1 cellular context compared by ENCODE assay signal in the genomic region with DNA sequence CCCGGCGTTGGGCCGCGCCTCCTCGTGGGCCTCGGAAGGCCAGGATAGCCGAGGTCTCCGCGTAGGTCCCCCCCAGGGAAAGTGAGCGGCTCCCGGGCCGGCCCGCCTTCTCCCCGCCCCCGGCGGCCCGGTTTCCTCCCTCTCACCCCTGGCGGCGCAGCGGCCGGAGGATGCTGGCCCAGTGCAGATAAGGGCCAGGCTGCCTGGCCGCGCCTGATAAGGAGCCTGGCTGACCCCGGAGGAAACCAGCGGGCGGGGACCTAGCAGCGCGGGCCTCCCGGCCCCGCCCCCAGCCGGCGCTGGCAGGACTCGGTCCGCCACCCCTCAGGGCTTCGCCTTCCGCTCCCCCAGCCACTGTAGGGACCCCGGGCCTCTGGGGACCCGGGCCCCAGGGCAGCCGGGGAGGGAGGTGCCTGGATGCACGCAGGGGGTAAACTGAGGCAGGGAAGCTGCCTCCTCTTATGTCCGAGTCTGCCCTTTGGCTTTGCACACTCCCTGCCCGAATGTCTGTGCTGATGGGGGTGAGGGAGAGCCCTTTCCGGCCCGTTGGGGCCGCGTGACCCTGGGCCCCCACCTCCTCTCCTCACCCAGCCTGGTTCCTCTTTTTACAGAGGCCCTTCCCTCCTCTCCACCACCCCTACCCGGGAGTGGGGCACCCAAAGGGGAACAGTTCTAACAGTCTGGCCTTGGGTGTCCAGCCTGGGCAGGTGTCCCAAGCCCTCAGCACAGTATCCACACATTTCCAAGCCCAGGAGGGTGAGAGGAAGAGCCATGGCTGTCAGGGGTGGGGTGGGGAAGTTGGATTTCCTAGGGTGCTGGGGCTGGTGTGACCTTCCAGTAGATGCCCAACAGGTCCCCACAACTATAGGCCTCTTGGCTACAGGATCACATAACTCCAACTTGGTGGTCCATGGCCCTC.
TF ChIP-seq lines count a peak whose summit lies in the region.

A gene (minus strand): TSS at position 193 of the 919 bp plus-strand sequence. CDS start 1,687 bp downstream, outside the sequence.

TF ChIP-seq in K562, 482 proteins besides CTCF, POLR2A, EP300 and RAD21 (continued from another document and continues in another):
- TF ChIP-seq RBM22 (IDR thresholded peaks at IDR 0.05; ENCODE audit: low read depth, low read length, poor library complexity, severe bottlenecking) = peak; percentile 77
- no peak for TF ChIP-seq NR1H2 (CRISPR knock-in tag; IDR thresholded peaks at IDR 0.05)
- TF ChIP-seq, protein P1, sequence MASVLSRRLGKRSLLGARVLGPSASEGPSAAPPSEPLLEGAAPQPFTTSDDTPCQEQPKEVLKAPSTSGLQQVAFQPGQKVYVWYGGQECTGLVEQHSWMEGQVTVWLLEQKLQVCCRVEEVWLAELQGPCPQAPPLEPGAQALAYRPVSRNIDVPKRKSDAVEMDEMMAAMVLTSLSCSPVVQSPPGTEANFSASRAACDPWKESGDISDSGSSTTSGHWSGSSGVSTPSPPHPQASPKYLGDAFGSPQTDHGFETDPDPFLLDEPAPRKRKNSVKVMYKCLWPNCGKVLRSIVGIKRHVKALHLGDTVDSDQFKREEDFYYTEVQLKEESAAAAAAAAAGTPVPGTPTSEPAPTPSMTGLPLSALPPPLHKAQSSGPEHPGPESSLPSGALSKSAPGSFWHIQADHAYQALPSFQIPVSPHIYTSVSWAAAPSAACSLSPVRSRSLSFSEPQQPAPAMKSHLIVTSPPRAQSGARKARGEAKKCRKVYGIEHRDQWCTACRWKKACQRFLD (CRISPR knock-in tag; IDR thresholded peaks at IDR 0.05) = peak; percentile 93
- TF ChIP-seq, protein P2, sequence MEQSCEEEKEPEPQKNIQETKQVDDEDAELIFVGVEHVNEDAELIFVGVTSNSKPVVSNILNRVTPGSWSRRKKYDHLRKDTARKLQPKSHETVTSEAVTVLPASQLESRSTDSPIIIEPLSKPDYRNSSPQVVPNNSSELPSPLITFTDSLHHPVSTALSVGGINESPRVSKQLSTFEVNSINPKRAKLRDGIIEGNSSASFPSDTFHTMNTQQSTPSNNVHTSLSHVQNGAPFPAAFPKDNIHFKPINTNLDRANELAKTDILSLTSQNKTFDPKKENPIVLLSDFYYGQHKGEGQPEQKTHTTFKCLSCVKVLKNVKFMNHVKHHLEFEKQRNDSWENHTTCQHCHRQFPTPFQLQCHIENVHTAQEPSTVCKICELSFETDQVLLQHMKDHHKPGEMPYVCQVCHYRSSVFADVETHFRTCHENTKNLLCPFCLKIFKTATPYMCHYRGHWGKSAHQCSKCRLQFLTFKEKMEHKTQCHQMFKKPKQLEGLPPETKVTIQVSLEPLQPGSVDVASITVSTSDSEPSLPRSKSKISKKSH (CRISPR knock-in tag; IDR thresholded peaks at IDR 0.05) = no peak
- TF ChIP-seq BRCA1 (IDR thresholded peaks at IDR 0.05) = no peak
- TF ChIP-seq BRCA1 (CRISPR knock-in tag; IDR thresholded peaks at IDR 0.05) = no peak
- TF ChIP-seq PPARD (CRISPR knock-in tag; IDR thresholded peaks at IDR 0.05) = no peak
- TF ChIP-seq, protein P3, sequence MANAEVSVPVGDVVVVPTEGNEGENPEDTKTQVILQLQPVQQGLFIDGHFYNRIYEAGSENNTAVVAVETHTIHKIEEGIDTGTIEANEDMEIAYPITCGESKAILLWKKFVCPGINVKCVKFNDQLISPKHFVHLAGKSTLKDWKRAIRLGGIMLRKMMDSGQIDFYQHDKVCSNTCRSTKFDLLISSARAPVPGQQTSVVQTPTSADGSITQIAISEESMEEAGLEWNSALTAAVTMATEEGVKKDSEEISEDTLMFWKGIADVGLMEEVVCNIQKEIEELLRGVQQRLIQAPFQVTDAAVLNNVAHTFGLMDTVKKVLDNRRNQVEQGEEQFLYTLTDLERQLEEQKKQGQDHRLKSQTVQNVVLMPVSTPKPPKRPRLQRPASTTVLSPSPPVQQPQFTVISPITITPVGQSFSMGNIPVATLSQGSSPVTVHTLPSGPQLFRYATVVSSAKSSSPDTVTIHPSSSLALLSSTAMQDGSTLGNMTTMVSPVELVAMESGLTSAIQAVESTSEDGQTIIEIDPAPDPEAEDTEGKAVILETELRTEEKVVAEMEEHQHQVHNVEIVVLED (CRISPR knock-in tag; IDR thresholded peaks at IDR 0.05) = peak; percentile 49; the same call in 1 of the 2 replicates
- TF ChIP-seq, protein P4, sequence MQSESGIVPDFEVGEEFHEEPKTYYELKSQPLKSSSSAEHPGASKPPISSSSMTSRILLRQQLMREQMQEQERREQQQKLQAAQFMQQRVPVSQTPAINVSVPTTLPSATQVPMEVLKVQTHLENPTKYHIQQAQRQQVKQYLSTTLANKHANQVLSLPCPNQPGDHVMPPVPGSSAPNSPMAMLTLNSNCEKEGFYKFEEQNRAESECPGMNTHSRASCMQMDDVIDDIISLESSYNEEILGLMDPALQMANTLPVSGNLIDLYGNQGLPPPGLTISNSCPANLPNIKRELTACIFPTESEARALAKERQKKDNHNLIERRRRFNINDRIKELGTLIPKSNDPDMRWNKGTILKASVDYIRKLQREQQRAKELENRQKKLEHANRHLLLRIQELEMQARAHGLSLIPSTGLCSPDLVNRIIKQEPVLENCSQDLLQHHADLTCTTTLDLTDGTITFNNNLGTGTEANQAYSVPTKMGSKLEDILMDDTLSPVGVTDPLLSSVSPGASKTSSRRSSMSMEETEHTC (IDR thresholded peaks at IDR 0.05) = peak; percentile 96
- no peak for TF ChIP-seq CHCHD3 (CRISPR knock-in tag; IDR thresholded peaks at IDR 0.05)
- TF ChIP-seq RCOR1 (IDR thresholded peaks at IDR 0.05; ENCODE audit: borderline replicate concordance in 1 of 2, low read depth in 2 of 2, low read length in 2 of 2) = peak in 1 of 2 experiments; percentile 91; a peak in 3 of 4 replicates
- peak; percentile 82 for TF ChIP-seq BCOR (IDR thresholded peaks at IDR 0.05)
- TF ChIP-seq ZFP30 (CRISPR knock-in tag; IDR thresholded peaks at IDR 0.05; ENCODE audit: borderline replicate concordance) = no peak
- TF ChIP-seq STAG1 (CRISPR knock-in tag; IDR thresholded peaks at IDR 0.05; ENCODE audit: borderline replicate concordance) = no peak
- no peak for TF ChIP-seq CAMTA2 (CRISPR knock-in tag; conservative IDR thresholded peaks at IDR 0.05)
- TF ChIP-seq NCOA1 (IDR thresholded peaks at IDR 0.05; ENCODE audit: low read depth) = peak; percentile 90
- TF ChIP-seq, protein P5, sequence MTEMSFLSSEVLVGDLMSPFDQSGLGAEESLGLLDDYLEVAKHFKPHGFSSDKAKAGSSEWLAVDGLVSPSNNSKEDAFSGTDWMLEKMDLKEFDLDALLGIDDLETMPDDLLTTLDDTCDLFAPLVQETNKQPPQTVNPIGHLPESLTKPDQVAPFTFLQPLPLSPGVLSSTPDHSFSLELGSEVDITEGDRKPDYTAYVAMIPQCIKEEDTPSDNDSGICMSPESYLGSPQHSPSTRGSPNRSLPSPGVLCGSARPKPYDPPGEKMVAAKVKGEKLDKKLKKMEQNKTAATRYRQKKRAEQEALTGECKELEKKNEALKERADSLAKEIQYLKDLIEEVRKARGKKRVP (CRISPR knock-in tag; IDR thresholded peaks at IDR 0.05) = peak; percentile 21; the same call in 1 of the 2 replicates
- TF ChIP-seq MAFF (IDR thresholded peaks at IDR 0.05; ENCODE audit: low read length) = no peak
- peak; percentile 86; the same call in 1 of the 2 replicates for TF ChIP-seq CTBP1 (IDR thresholded peaks at IDR 0.05; ENCODE audit: borderline replicate concordance)
- peak; percentile 96 for TF ChIP-seq KLF16 (IDR thresholded peaks at IDR 0.05)
- TF ChIP-seq MED1 (CRISPR knock-in tag; IDR thresholded peaks at IDR 0.05; ENCODE audit: borderline replicate concordance) = no peak
- TF ChIP-seq ZNF3 (CRISPR knock-in tag; IDR thresholded peaks at IDR 0.05) = no peak
- TF ChIP-seq HDGF (IDR thresholded peaks at IDR 0.05) = peak; percentile 92; the same call in 1 of the 2 replicates
- TF ChIP-seq EP400 (IDR thresholded peaks at IDR 0.05) = peak; percentile 85
- TF ChIP-seq, protein P6, sequence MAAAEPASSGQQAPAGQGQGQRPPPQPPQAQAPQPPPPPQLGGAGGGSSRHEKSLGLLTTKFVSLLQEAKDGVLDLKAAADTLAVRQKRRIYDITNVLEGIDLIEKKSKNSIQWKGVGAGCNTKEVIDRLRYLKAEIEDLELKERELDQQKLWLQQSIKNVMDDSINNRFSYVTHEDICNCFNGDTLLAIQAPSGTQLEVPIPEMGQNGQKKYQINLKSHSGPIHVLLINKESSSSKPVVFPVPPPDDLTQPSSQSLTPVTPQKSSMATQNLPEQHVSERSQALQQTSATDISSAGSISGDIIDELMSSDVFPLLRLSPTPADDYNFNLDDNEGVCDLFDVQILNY (CRISPR knock-in tag; IDR thresholded peaks at IDR 0.05) = no peak
- peak; percentile 7 for TF ChIP-seq ZFP36 (IDR thresholded peaks at IDR 0.05; ENCODE audit: low read depth, low read length, partially characterized antibody)
- TF ChIP-seq, protein P7, sequence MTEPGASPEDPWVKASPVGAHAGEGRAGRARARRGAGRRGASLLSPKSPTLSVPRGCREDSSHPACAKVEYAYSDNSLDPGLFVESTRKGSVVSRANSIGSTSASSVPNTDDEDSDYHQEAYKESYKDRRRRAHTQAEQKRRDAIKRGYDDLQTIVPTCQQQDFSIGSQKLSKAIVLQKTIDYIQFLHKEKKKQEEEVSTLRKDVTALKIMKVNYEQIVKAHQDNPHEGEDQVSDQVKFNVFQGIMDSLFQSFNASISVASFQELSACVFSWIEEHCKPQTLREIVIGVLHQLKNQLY (CRISPR knock-in tag; conservative IDR thresholded peaks at IDR 0.05) = no peak
- TF ChIP-seq SMARCC2 (IDR thresholded peaks at IDR 0.05; ENCODE audit: low read depth) = peak; percentile 90
- TF ChIP-seq, protein P8, sequence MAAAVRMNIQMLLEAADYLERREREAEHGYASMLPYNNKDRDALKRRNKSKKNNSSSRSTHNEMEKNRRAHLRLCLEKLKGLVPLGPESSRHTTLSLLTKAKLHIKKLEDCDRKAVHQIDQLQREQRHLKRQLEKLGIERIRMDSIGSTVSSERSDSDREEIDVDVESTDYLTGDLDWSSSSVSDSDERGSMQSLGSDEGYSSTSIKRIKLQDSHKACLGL (CRISPR knock-in tag; IDR thresholded peaks at IDR 0.05; ENCODE audit: borderline replicate concordance, poor library complexity, severe bottlenecking) = no peak
- TF ChIP-seq CBFA2T3 (IDR thresholded peaks at IDR 0.05) = peak; percentile 99
- no peak for TF ChIP-seq SP2 (IDR thresholded peaks at IDR 0.05; ENCODE audit: extremely low read depth, low read depth, low read length, poor library complexity, severe bottlenecking)
- TF ChIP-seq, protein P9, sequence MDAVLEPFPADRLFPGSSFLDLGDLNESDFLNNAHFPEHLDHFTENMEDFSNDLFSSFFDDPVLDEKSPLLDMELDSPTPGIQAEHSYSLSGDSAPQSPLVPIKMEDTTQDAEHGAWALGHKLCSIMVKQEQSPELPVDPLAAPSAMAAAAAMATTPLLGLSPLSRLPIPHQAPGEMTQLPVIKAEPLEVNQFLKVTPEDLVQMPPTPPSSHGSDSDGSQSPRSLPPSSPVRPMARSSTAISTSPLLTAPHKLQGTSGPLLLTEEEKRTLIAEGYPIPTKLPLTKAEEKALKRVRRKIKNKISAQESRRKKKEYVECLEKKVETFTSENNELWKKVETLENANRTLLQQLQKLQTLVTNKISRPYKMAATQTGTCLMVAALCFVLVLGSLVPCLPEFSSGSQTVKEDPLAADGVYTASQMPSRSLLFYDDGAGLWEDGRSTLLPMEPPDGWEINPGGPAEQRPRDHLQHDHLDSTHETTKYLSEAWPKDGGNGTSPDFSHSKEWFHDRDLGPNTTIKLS (IDR thresholded peaks at IDR 0.05; ENCODE audit: borderline replicate concordance, low read depth) = no peak; the same call in 1 of the 2 replicates
- peak; percentile 70; the same call in 1 of the 2 replicates for TF ChIP-seq KLF6 (CRISPR knock-in tag; IDR thresholded peaks at IDR 0.05; ENCODE audit: borderline replicate concordance)
- TF ChIP-seq ZNF79 (CRISPR knock-in tag; IDR thresholded peaks at IDR 0.05; ENCODE audit: low read depth) = peak; percentile 34; the same call in 1 of the 2 replicates
- TF ChIP-seq ZNF644 (tag; IDR thresholded peaks at IDR 0.05; ENCODE audit: low read depth) = peak; percentile 92
- TF ChIP-seq SP1 (CRISPR knock-in tag; IDR thresholded peaks at IDR 0.05) = peak; percentile 89
- peak; percentile 94 for TF ChIP-seq NFIC (IDR thresholded peaks at IDR 0.05)
- TF ChIP-seq, protein P10, sequence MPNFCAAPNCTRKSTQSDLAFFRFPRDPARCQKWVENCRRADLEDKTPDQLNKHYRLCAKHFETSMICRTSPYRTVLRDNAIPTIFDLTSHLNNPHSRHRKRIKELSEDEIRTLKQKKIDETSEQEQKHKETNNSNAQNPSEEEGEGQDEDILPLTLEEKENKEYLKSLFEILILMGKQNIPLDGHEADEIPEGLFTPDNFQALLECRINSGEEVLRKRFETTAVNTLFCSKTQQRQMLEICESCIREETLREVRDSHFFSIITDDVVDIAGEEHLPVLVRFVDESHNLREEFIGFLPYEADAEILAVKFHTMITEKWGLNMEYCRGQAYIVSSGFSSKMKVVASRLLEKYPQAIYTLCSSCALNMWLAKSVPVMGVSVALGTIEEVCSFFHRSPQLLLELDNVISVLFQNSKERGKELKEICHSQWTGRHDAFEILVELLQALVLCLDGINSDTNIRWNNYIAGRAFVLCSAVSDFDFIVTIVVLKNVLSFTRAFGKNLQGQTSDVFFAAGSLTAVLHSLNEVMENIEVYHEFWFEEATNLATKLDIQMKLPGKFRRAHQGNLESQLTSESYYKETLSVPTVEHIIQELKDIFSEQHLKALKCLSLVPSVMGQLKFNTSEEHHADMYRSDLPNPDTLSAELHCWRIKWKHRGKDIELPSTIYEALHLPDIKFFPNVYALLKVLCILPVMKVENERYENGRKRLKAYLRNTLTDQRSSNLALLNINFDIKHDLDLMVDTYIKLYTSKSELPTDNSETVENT (CRISPR knock-in tag; IDR thresholded peaks at IDR 0.05) = no peak
- peak; percentile 85 for TF ChIP-seq NFRKB (IDR thresholded peaks at IDR 0.05; ENCODE audit: low read depth)
- peak; percentile 84 for TF ChIP-seq BRD9 (IDR thresholded peaks at IDR 0.05; ENCODE audit: low read depth, partially characterized antibody)
- TF ChIP-seq MYBL2 (IDR thresholded peaks at IDR 0.05; ENCODE audit: low read depth) = no peak
- no peak for TF ChIP-seq MYBL2 (CRISPR knock-in tag; IDR thresholded peaks at IDR 0.05; ENCODE audit: borderline replicate concordance)
- no peak for TF ChIP-seq POU5F1 (IDR thresholded peaks at IDR 0.05; ENCODE audit: borderline replicate concordance, low read depth, low read length, partially characterized antibody)
- TF ChIP-seq, protein P11, sequence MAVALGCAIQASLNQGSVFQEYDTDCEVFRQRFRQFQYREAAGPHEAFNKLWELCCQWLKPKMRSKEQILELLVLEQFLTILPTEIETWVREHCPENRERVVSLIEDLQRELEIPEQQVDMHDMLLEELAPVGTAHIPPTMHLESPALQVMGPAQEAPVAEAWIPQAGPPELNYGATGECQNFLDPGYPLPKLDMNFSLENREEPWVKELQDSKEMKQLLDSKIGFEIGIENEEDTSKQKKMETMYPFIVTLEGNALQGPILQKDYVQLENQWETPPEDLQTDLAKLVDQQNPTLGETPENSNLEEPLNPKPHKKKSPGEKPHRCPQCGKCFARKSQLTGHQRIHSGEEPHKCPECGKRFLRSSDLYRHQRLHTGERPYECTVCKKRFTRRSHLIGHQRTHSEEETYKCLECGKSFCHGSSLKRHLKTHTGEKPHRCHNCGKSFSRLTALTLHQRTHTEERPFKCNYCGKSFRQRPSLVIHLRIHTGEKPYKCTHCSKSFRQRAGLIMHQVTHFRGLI (CRISPR knock-in tag; IDR thresholded peaks at IDR 0.05) = peak; percentile 59; the same call in 1 of the 2 replicates
- 0 out of 2 replicates have a peak, but pooled peaks have one; percentile 15 for TF ChIP-seq LCOR (CRISPR knock-in tag; IDR thresholded peaks at IDR 0.05)
